Comparison of ENCODE assay signal across 22 cellular contexts in genomic region chr16:88932929-88933328, GRCh38. TPM values are rescaled to one million over a fixed set of nuclear protein-coding genes. Genes with fewer than 3 reads are reported as not detected.
DNase-seq lines count a peak whose midpoint lies in the region; ATAC-seq lines count a peak whose summit lies in the region.
"Had no signal": no experiment of that assay in that cellular context is flagged by ENCODE, and none has a peak within 500 bp of the region (broad histone marks: within the 10 kb centered on the region; RNA-seq: fewer than 3 reads in every experiment).

No MANE protein-coding gene starts in this region.

- intact Hi-C loops in Right ventricle myocardium superior (cut with DNase I) (loop anchor here (10.0 kb wide), 1 partner anchor 48 kb away; no protein-coding TSS in a partner anchor), Right ventricle myocardium inferior (cut with DNase I) (no loop called here)

- no peaks in the 10 kb centered on the region for H3K9me3 ChIP-seq in BLaER1
- H3K9me3 ChIP-seq: A549, BE2C had no signal

- in situ Hi-C loops in G401 (cut with HindIII; ENCODE audit: low sequenced_read_pairs): no loop called here

- no peak overlapping the region for H3K4me3 ChIP-seq in BLaER1
- H3K4me3 ChIP-seq: A549, GM23338 had no signal

- peaks cover 45% of the 10 kb centered on the region for H3K36me3 ChIP-seq in BLaER1
- H3K36me3 ChIP-seq: BE2C had no signal

- no peak overlapping the region for H3K27ac ChIP-seq in BLaER1
- H3K27ac ChIP-seq: A549, C4-2B had no signal

- no peaks in the 10 kb centered on the region for H3K27me3 ChIP-seq in BLaER1

- 0 out of 2 replicates have a peak overlapping the region, but pooled peaks have one; percentile 9 for H3K4me2 ChIP-seq in BLaER1
- H3K4me2 ChIP-seq: A549, GM23338 had no signal

- peak; percentile 39 for DNase-seq in Right ventricle myocardium superior
- no peak for DNase-seq in Right ventricle myocardium inferior (ENCODE audit: missing footprints)
- peak; percentile 16 for DNase-seq in G401 (ENCODE audit: low spot score)
- DNase-seq in cortex of kidney (lab: John Stamatoyannopoulos, UW): no peak
- DNase-seq: 8988T; ACHN; AML-193; BE2C; CD4-positive, CD25-positive, alpha-beta regulatory T cell; CD8-positive, alpha-beta T cell; DMS 273 treated with DMSO at 0.1 percent for 48 hours; DMS79; EL; GF-D8; H9 had no signal

- H3K4me1 ChIP-seq in BLaER1: peaks cover 68% of the 10 kb centered on the region
- H3K4me1 ChIP-seq: A549, BE2C had no signal

- ATAC-seq in Right ventricle myocardium superior (ENCODE audit: poor library complexity): no peak
- ATAC-seq in Right ventricle myocardium inferior: no peak
- ATAC-seq in HG02610 (IDR thresholded peaks at IDR 0.05; ENCODE audit: unreplicated experiment): no peak
- ATAC-seq: A549; CD8-positive, alpha-beta T cell; GM23338; HCT116 had no signal

- H4K20me1 ChIP-seq in BLaER1: peaks cover 96% of the 10 kb centered on the region

- H3K9ac ChIP-seq in BLaER1: no peak overlapping the region

RNA-seq across cellular contexts. Expression of gene CBFA2T3, which starts 44.1 kb away (rescaled TPM):
- 8.6 TPM for total RNA-seq in Right ventricle myocardium superior
- 11.1 TPM for total RNA-seq in Right ventricle myocardium inferior
- 0.12 and 0.64 TPM in 2 replicates for total RNA-seq in G401 (2014; rRNA removed; shearing (Covaris generic))
- total RNA-seq: H4 had no signal

Comparison
In these comparisons a context has a peak if more than half of its experiments do, and no peak if none do; other contexts are left out.
1. DNase-seq: peak in Right ventricle myocardium superior (single experiment) and G401 (single experiment); none in Right ventricle myocardium inferior (single experiment) and cortex of kidney (single experiment).